ENCODE assay signal across 4 cellular contexts in genomic region chr9:74407166-74407565, GRCh38.
TF ChIP-seq lines count a peak whose summit lies in the region.

No MANE protein-coding gene starts in this region.

TF ChIP-seq in HepG2, 621 proteins besides CTCF, POLR2A, EP300 and RAD21:
- TF ChIP-seq, protein P1, sequence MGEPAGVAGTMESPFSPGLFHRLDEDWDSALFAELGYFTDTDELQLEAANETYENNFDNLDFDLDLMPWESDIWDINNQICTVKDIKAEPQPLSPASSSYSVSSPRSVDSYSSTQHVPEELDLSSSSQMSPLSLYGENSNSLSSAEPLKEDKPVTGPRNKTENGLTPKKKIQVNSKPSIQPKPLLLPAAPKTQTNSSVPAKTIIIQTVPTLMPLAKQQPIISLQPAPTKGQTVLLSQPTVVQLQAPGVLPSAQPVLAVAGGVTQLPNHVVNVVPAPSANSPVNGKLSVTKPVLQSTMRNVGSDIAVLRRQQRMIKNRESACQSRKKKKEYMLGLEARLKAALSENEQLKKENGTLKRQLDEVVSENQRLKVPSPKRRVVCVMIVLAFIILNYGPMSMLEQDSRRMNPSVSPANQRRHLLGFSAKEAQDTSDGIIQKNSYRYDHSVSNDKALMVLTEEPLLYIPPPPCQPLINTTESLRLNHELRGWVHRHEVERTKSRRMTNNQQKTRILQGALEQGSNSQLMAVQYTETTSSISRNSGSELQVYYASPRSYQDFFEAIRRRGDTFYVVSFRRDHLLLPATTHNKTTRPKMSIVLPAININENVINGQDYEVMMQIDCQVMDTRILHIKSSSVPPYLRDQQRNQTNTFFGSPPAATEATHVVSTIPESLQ (CRISPR knock-in tag; conservative IDR thresholded peaks at IDR 0.05): no peak
- peak; percentile 91 to 95 for TF ChIP-seq MAFK (conservative IDR thresholded peaks at IDR 0.05 in 1 of 2, IDR thresholded peaks at IDR 0.05 in 1 of 2; ENCODE audit: low read length in 2 of 2)
- peak; percentile 92 for TF ChIP-seq MAFF (IDR thresholded peaks at IDR 0.05; ENCODE audit: low read depth, low read length)
- no peak for TF ChIP-seq MBNL3 (CRISPR knock-in tag; conservative IDR thresholded peaks at IDR 0.05)
TF ChIP-seq in HepG2: peak in this region for 2.

TF ChIP-seq in IMR-90, 13 proteins besides CTCF, POLR2A, EP300 and RAD21:
- TF ChIP-seq, protein P2, sequence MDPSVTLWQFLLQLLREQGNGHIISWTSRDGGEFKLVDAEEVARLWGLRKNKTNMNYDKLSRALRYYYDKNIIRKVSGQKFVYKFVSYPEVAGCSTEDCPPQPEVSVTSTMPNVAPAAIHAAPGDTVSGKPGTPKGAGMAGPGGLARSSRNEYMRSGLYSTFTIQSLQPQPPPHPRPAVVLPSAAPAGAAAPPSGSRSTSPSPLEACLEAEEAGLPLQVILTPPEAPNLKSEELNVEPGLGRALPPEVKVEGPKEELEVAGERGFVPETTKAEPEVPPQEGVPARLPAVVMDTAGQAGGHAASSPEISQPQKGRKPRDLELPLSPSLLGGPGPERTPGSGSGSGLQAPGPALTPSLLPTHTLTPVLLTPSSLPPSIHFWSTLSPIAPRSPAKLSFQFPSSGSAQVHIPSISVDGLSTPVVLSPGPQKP (IDR thresholded peaks at IDR 0.05; ENCODE audit: borderline replicate concordance, low read depth, low read length): no peak
- TF ChIP-seq MAFK (IDR thresholded peaks at IDR 0.05; ENCODE audit: low read depth, low read length) (peak; percentile 93), RFX5 (IDR thresholded peaks at IDR 0.05; ENCODE audit: low read depth, low read length) (no peak), FOS (IDR thresholded peaks at IDR 0.05; ENCODE audit: low read depth, low read length) (no peak), USF2 (IDR thresholded peaks at IDR 0.05; ENCODE audit: low read depth, low read length) (no peak), MAZ (IDR thresholded peaks at IDR 0.05; ENCODE audit: borderline replicate concordance, low read depth, low read length) (no peak), CEBPB (IDR thresholded peaks at IDR 0.05; ENCODE audit: low read depth, low read length) (no peak)
TF ChIP-seq in IMR-90: peak in this region for 1.

TF ChIP-seq in H1, 55 proteins besides CTCF, POLR2A, EP300 and RAD21:
- peak; percentile 72; the same call in 1 of the 2 replicates for TF ChIP-seq MAFK (IDR thresholded peaks at IDR 0.05; ENCODE audit: low read depth, low read length)
- no peak for TF ChIP-seq TBP (IDR thresholded peaks at IDR 0.05; ENCODE audit: low read depth, low read length)
- no peak for TF ChIP-seq TEAD4 (IDR thresholded peaks at IDR 0.05; ENCODE audit: low read depth, low read length)
- no peak for TF ChIP-seq SP2 (IDR thresholded peaks at IDR 0.05; ENCODE audit: low read length)
- TF ChIP-seq SRF (IDR thresholded peaks at IDR 0.05; ENCODE audit: low read depth, low read length): no peak
- TF ChIP-seq, protein P3, sequence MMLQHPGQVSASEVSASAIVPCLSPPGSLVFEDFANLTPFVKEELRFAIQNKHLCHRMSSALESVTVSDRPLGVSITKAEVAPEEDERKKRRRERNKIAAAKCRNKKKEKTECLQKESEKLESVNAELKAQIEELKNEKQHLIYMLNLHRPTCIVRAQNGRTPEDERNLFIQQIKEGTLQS (IDR thresholded peaks at IDR 0.05; ENCODE audit: insufficient read depth, low read depth, low read length): no peak
- no peak for TF ChIP-seq BRCA1 (IDR thresholded peaks at IDR 0.05; ENCODE audit: low read depth, low read length)
- no peak for TF ChIP-seq RFX5 (IDR thresholded peaks at IDR 0.05; ENCODE audit: borderline replicate concordance, low read depth, low read length)
- TF ChIP-seq CEBPB (IDR thresholded peaks at IDR 0.05; ENCODE audit: low read depth, low read length): no peak

TF ChIP-seq in GM23338, 12 proteins besides CTCF, POLR2A, EP300 and RAD21:
- TF ChIP-seq, protein P4, sequence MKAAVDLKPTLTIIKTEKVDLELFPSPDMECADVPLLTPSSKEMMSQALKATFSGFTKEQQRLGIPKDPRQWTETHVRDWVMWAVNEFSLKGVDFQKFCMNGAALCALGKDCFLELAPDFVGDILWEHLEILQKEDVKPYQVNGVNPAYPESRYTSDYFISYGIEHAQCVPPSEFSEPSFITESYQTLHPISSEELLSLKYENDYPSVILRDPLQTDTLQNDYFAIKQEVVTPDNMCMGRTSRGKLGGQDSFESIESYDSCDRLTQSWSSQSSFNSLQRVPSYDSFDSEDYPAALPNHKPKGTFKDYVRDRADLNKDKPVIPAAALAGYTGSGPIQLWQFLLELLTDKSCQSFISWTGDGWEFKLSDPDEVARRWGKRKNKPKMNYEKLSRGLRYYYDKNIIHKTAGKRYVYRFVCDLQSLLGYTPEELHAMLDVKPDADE (IDR thresholded peaks at IDR 0.05): no peak
- no peak for TF ChIP-seq ZNF331 (CRISPR knock-in tag; IDR thresholded peaks at IDR 0.05; ENCODE audit: low read depth)
- no peak for TF ChIP-seq EZH2 (IDR thresholded peaks at IDR 0.05; ENCODE audit: low read depth, unreplicated experiment)
- TF ChIP-seq STAT1 (IDR thresholded peaks at IDR 0.05; ENCODE audit: unreplicated experiment): no peak
- no peak for TF ChIP-seq JUNB (IDR thresholded peaks at IDR 0.05; ENCODE audit: unreplicated experiment)
- TF ChIP-seq NANOG (IDR thresholded peaks at IDR 0.05; ENCODE audit: borderline replicate concordance): no peak
- TF ChIP-seq CREB1 (CRISPR knock-in tag; IDR thresholded peaks at IDR 0.05; ENCODE audit: low read depth): no peak
- TF ChIP-seq EZH2phosphoT487 (IDR thresholded peaks at IDR 0.05; ENCODE audit: unreplicated experiment): no peak
- no peak for TF ChIP-seq ZNF114 (CRISPR knock-in tag; IDR thresholded peaks at IDR 0.05)
